10 cellular contexts compared by ENCODE assay signal in the genomic region with DNA sequence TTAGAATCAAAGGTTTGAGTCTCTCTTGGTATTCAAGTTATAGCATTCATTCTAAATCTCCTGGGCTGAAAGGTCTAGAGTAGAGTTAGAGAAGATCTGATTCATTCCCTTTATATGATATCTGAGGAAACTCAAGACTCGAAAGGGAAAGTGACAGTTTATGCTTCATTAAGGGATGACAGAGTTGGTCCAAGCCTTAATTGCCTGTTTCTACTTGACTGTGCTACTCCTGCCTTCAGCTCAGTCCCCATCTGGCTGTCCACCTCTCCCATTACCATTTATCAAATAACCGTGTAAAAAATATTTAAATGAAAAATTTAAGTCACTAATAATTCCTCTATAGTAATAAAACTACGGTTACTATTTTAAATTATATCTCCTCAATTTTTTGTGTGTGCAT.
"Had no signal": no experiment of that assay in that cellular context is flagged by ENCODE, and none has a peak within 500 bp of the region (broad histone marks: within the 10 kb centered on the region; RNA-seq: fewer than 3 reads in every experiment).

No MANE protein-coding gene starts in this region.

- H3K4me1 ChIP-seq: HAP-1 had no signal

- H3K4me3 ChIP-seq: GM23248, HAP-1 had no signal

- H3K27ac ChIP-seq: GM23248, HL-60, KMS-11 had no signal

- H3K9ac ChIP-seq: GM23248, KMS-11 had no signal

- H3K4me2 ChIP-seq: KMS-11 had no signal

- H2AFZ ChIP-seq: GM23248 had no signal

- H3K9me3 ChIP-seq: HAP-1 had no signal

- DNase-seq: GM23248, GOT3, H7, HFFc6, KBM-7 had no signal

- H3K36me3 ChIP-seq: HAP-1 had no signal

- FAIRE-seq: HepG2 had no signal

- ATAC-seq: HCT116, HepG2 had no signal
